ENCODE assay signal across 1 cellular context in genomic region chr20:44208165-44208564, GRCh38.
TF ChIP-seq lines count a peak whose summit lies in the region.

No MANE protein-coding gene starts in this region.

TF ChIP-seq in HCT116, 20 proteins besides CTCF, POLR2A, EP300 and RAD21:
- TF ChIP-seq EZH2phosphoT487 (IDR thresholded peaks at IDR 0.05; ENCODE audit: borderline replicate concordance) (no peak), FOSL1 (IDR thresholded peaks at IDR 0.05; ENCODE audit: low read depth) (no peak), SP1 (IDR thresholded peaks at IDR 0.05; ENCODE audit: low read depth) (no peak), ZFX (IDR thresholded peaks at IDR 0.05) (no peak), SIN3A (IDR thresholded peaks at IDR 0.05; ENCODE audit: low read depth) (no peak), MAX (IDR thresholded peaks at IDR 0.05) (no peak), CEBPB (IDR thresholded peaks at IDR 0.05; ENCODE audit: low read depth) (no peak), ZBTB33 (IDR thresholded peaks at IDR 0.05; ENCODE audit: extremely low read depth, insufficient replicate concordance, low read length) (no peak), EZH2 (IDR thresholded peaks at IDR 0.05) (no peak), REST (IDR thresholded peaks at IDR 0.05; ENCODE audit: low read depth) (no peak), CBX3 (IDR thresholded peaks at IDR 0.05; ENCODE audit: low read depth) (no peak)
